22 cellular contexts compared by ENCODE assay signal in the genomic region with DNA sequence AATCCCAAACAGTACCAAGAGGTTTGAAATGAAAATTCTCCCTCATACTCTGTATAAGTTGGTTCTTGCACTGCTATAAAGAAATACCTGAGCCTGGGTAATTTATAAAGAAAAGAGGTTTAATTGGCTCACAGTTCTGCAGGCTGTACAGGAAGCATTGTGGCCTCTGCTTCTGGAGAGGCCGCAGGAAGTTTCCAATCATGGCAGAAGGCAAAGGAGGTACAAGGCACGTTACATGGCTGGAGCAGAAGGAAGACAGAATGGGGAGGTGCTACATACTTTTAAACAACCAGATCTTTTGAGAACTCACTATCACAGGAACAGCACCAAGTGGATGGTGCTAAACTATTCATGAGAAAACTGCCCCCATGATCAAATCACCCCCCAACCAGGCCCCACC. TPM values are rescaled to one million over a fixed set of nuclear protein-coding genes. Genes with fewer than 3 reads are reported as not detected.
DNase-seq lines count a peak whose midpoint lies in the region; ATAC-seq, FAIRE-seq and TF ChIP-seq lines count a peak whose summit lies in the region.
"Had no signal": no experiment of that assay in that cellular context is flagged by ENCODE, and none has a peak within 500 bp of the region (broad histone marks: within the 10 kb centered on the region; RNA-seq: fewer than 3 reads in every experiment).

No MANE protein-coding gene starts in this region.

- no peak for TF ChIP-seq CTCF in HEK293 (tag by site-specific recombination; IDR thresholded peaks at IDR 0.05)
- TF ChIP-seq CTCF in K562 (IDR thresholded peaks at IDR 0.05 in 2 of 3, conservative IDR thresholded peaks at IDR 0.05 in 1 of 3; ENCODE audit: insufficient read depth in 2 of 3, low read depth in 1 of 3, low read length in 3 of 3): no peak

- no peak for TF ChIP-seq EP300 in K562 (IDR thresholded peaks at IDR 0.05; ENCODE audit: low read length)

- H3K4me1 ChIP-seq in HEK293 (ENCODE audit: control insufficient read depth, insufficient read depth, low read length) (no peaks in the 10 kb centered on the region), K562 (replicated peaks in 1 of 2; ENCODE audit: control insufficient read depth in 2 of 2, insufficient read depth in 2 of 2, low read length in 2 of 2) (peaks cover 0 to 4% of the 10 kb centered on the region in 2 experiments; a peak in 2 of 5 replicates)
- H3K4me1 ChIP-seq: BE2C, BLaER1 had no signal

- DNase-seq in K562 (ENCODE audit: extremely low read depth in 1 of 4, low spot score in 3 of 4) (no peak), left ventricle myocardium superior (no peak)
- no peak for DNase-seq in stimulated activated CD4-positive, alpha-beta T cell treated with anti-CD3 and anti-CD28 coated beads, Interleukin-2, amount 100 ng/mL, for 24 hours
- DNase-seq: 8988T; ACHN; BE2C; C1 segment of cervical spinal cord; CD4-positive, alpha-beta memory T cell; CD4-positive, CD25-positive, alpha-beta regulatory T cell; CD8-positive, alpha-beta memory T cell; COR-L47; DMS 273 treated with DMSO at 0.1 percent for 48 hours; DMS153; DMS79; DND-41; EL; GDM1 had no signal

- in situ Hi-C loops in K562 (cut with MboI): no loop called here

- no peaks in the 10 kb centered on the region for H3K9me1 ChIP-seq in K562 (ENCODE audit: control insufficient read depth, insufficient read depth, low read length)

- intact Hi-C loops in K562 (cut with micrococcal nuclease) (no loop called here), left ventricle myocardium superior (cut with micrococcal nuclease) (loop anchor here (10.0 kb wide), 1 partner anchor 66 kb away; no protein-coding TSS in a partner anchor)

- H3K27ac ChIP-seq in HEK293 (ENCODE audit: extremely low read depth, low read depth, low read length) (no peak overlapping the region), K562 (ENCODE audit: extremely low read depth, low read depth, low read length) (no peak overlapping the region)
- H3K27ac ChIP-seq: BLaER1 had no signal

- H3K27me3 ChIP-seq in K562 (ENCODE audit: control insufficient read depth in 2 of 2, insufficient read depth in 2 of 2, low read length in 2 of 2): no peaks in the 10 kb centered on the region
- H3K27me3 ChIP-seq: BE2C, BLaER1 had no signal

- no TSS peak for BruUV-seq in K562 (replicated peaks; lab: Mats Ljungman, UMichigan)

- no peak for FAIRE-seq in K562 (lab: Jason Lieb, UNC)
- FAIRE-seq: GM12878, GM19239 had no signal

- no peaks in the 10 kb centered on the region for H3K79me2 ChIP-seq in K562 (ENCODE audit: control insufficient read depth, insufficient read depth, low read length)

- H3K9me3 ChIP-seq in HEK293 (ENCODE audit: control insufficient read depth, insufficient read depth, low read depth, low read length) (no peaks in the 10 kb centered on the region), K562 (replicated peaks; ENCODE audit: control insufficient read depth, insufficient read depth, low read depth, low read length) (no peaks in the 10 kb centered on the region)
- H3K9me3 ChIP-seq: BE2C, BLaER1 had no signal

- no peaks in the 10 kb centered on the region for H4K20me1 ChIP-seq in K562 (replicated peaks; ENCODE audit: control insufficient read depth, insufficient read depth, low read length)
- H4K20me1 ChIP-seq: BLaER1 had no signal

- H2AFZ ChIP-seq in K562 (ENCODE audit: low read depth, low read length): peak overlapping the region; percentile 6; the same call in 1 of the 2 replicates

- no peak for TF ChIP-seq POLR2A in K562 (conservative IDR thresholded peaks at IDR 0.05)

- CTCF ChIA-PET in HEK293 (lab: Yijun Ruan, JAX) (interaction anchor here (0.6 kb wide), 2 partner anchors 9 to 30 kb away, joined by 3 read pairs; no protein-coding TSS in a partner anchor), K562 (lab: Yijun Ruan, JAX; ENCODE audit: low intra/inter-chr PET ratio) (no interaction called here)

- no peak for ATAC-seq in K562
- ATAC-seq in left ventricle myocardium superior: no peak
- ATAC-seq in HG02588 (IDR thresholded peaks at IDR 0.05; ENCODE audit: unreplicated experiment): no peak
- ATAC-seq: GM12878 had no signal

- H3K36me3 ChIP-seq in HEK293 (ENCODE audit: control insufficient read depth in 2 of 2, insufficient read depth in 1 of 2, low read length in 2 of 2): no peaks in the 10 kb centered on the region
- H3K36me3 ChIP-seq in K562 (ENCODE audit: control insufficient read depth, insufficient read depth, low read length): no peaks in the 10 kb centered on the region
- H3K36me3 ChIP-seq: BE2C, BLaER1 had no signal

- no peak overlapping the region for H3K4me2 ChIP-seq in K562 (ENCODE audit: insufficient read depth, low read length)
- H3K4me2 ChIP-seq: BLaER1 had no signal

- H3K4me3 ChIP-seq in HEK293 (ENCODE audit: low read depth, low read length) (no peak overlapping the region), K562 (no peak overlapping the region)
- H3K4me3 ChIP-seq: BLaER1, GM12878 had no signal

- POLR2A ChIA-PET in HEK293 (lab: Yijun Ruan, JAX): no interaction called here
- POLR2A ChIA-PET in K562 (lab: Yijun Ruan, JAX): no interaction called here

- 40% methylated on average over 2 of the region's 2 CpGs for WGBS in K562 (ENCODE audit: insufficient coverage, low coverage, missing lambda C conversion rate)

- no peak for TF ChIP-seq RAD21 in K562 (CRISPR knock-in tag; conservative IDR thresholded peaks at IDR 0.05 in 1 of 2, IDR thresholded peaks at IDR 0.05 in 1 of 2)

- no peak overlapping the region for H3K9ac ChIP-seq in K562 (ENCODE audit: insufficient read depth in 1 of 2, low read depth in 2 of 2, low read length in 2 of 2)
- H3K9ac ChIP-seq: BLaER1 had no signal

TF ChIP-seq in HEK293, 187 proteins besides CTCF, POLR2A, EP300 and RAD21:
- peak; percentile 74 for TF ChIP-seq ZNF133 (tag by site-specific recombination; IDR thresholded peaks at IDR 0.05)
- TF ChIP-seq ZNF837 (tag by site-specific recombination; IDR thresholded peaks at IDR 0.05): no peak
- TF ChIP-seq ZNF202 (tag by site-specific recombination; IDR thresholded peaks at IDR 0.05; ENCODE audit: borderline replicate concordance): no peak
- no peak for TF ChIP-seq ZNF76 (tag by site-specific recombination; IDR thresholded peaks at IDR 0.05; ENCODE audit: borderline replicate concordance, low read depth)
- TF ChIP-seq SP2 (tag by site-specific recombination; IDR thresholded peaks at IDR 0.05): no peak
TF ChIP-seq in HEK293: peak in this region for 1.

TF ChIP-seq in K562, 482 proteins besides CTCF, POLR2A, EP300 and RAD21 (continues in another document):
- TF ChIP-seq, protein P1, sequence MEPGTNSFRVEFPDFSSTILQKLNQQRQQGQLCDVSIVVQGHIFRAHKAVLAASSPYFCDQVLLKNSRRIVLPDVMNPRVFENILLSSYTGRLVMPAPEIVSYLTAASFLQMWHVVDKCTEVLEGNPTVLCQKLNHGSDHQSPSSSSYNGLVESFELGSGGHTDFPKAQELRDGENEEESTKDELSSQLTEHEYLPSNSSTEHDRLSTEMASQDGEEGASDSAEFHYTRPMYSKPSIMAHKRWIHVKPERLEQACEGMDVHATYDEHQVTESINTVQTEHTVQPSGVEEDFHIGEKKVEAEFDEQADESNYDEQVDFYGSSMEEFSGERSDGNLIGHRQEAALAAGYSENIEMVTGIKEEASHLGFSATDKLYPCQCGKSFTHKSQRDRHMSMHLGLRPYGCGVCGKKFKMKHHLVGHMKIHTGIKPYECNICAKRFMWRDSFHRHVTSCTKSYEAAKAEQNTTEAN (CRISPR knock-in tag; IDR thresholded peaks at IDR 0.05): no peak
- TF ChIP-seq, protein P2, sequence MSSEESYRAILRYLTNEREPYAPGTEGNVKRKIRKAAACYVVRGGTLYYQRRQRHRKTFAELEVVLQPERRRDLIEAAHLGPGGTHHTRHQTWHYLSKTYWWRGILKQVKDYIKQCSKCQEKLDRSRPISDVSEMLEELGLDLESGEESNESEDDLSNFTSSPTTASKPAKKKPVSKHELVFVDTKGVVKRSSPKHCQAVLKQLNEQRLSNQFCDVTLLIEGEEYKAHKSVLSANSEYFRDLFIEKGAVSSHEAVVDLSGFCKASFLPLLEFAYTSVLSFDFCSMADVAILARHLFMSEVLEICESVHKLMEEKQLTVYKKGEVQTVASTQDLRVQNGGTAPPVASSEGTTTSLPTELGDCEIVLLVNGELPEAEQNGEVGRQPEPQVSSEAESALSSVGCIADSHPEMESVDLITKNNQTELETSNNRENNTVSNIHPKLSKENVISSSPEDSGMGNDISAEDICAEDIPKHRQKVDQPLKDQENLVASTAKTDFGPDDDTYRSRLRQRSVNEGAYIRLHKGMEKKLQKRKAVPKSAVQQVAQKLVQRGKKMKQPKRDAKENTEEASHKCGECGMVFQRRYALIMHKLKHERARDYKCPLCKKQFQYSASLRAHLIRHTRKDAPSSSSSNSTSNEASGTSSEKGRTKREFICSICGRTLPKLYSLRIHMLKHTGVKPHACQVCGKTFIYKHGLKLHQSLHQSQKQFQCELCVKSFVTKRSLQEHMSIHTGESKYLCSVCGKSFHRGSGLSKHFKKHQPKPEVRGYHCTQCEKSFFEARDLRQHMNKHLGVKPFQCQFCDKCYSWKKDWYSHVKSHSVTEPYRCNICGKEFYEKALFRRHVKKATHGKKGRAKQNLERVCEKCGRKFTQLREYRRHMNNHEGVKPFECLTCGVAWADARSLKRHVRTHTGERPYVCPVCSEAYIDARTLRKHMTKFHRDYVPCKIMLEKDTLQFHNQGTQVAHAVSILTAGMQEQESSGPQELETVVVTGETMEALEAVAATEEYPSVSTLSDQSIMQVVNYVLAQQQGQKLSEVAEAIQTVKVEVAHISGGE (CRISPR knock-in tag; IDR thresholded peaks at IDR 0.05): no peak
- TF ChIP-seq ZNF324 (CRISPR knock-in tag; IDR thresholded peaks at IDR 0.05) (no peak), ZNF766 (CRISPR knock-in tag; conservative IDR thresholded peaks at IDR 0.05) (peak; percentile 85), CBX5 (IDR thresholded peaks at IDR 0.05; ENCODE audit: borderline replicate concordance, low read depth) (no peak)

RNA-seq across cellular contexts. Expression of a gene that starts 25.6 kb away (rescaled TPM):
- 112 and 233 TPM in 2 replicates for total RNA-seq in K562 (2011; cell fraction: chromatin; rRNA removed; ENCODE audit: low replicate concordance)
- total RNA-seq in K562 (2011; cell fraction: nucleolus; rRNA removed): 51.4 and 66.5 TPM in 2 replicates
- total RNA-seq in K562 (2011; cell fraction: nucleoplasm; rRNA removed): 75.7 and 89.3 TPM in 2 replicates
- total RNA-seq in K562 (2014; rRNA removed) (27.9 and 41.7 TPM in 2 replicates), K562 (2014; rRNA removed; fragmentation: Illumina TruSeq; extraction: Trizol) (62.1 and 80.5 TPM in 2 replicates), K562 (2015; rRNA removed; fragmentation: Illumina TruSeq; extraction: Trizol) (66.1 and 72.8 TPM in 2 replicates), K562 (2021) (47.5 and 50.8 TPM in 2 replicates), left ventricle myocardium superior (39.6 TPM)
- polyA plus RNA-seq in K562 (2011; rRNA removed) (37.9 and 56.9 TPM in 2 replicates), K562 (2014; fragmentation: Illumina TruSeq; extraction: Trizol) (39.0 and 40.6 TPM in 2 replicates), K562 (2014; fragmentation: Nextera tagmentation; extraction: Ambion mirVana) (10 to 100 TPM; 11.9 to 12.1 TPM), K562 (2014; rRNA removed) (38.6 and 40.4 TPM in 2 replicates)
- polyA plus RNA-seq in K562 (2011; cell fraction: cytosol; rRNA removed): 11.3 and 18.9 TPM in 2 replicates
- 35.7 and 43.4 TPM in 2 replicates for polyA plus RNA-seq in K562 (2011; cell fraction: nucleus; rRNA removed)
- 21.0 and 29.0 TPM in 2 replicates for polyA plus RNA-seq in K562 (2012)
- 120 and 130 TPM in 2 replicates for polyA minus RNA-seq in K562 (2011; rRNA and poly(A)+ RNA removed)
- polyA minus RNA-seq in K562 (2011; cell fraction: cytosol; rRNA and poly(A)+ RNA removed): 29.4 and 46.2 TPM in 2 replicates
- polyA minus RNA-seq in K562 (2011; cell fraction: nucleus; rRNA and poly(A)+ RNA removed): 102 and 130 TPM in 2 replicates
